In genomic region chr6:158559895-158560786, GRCh38 we compare ENCODE assay signal across 8 cellular contexts. TPM values are rescaled to one million over a fixed set of nuclear protein-coding genes. Genes with fewer than 3 reads are reported as not detected.
DNase-seq lines count a peak whose midpoint lies in the region; ATAC-seq and TF ChIP-seq lines count a peak whose summit lies in the region.

Gene TMEM181 (plus strand): TSS chr6:158560091. CDS start chr6:158560225, 134 bp downstream.

- H3K36me3 ChIP-seq in right lobe of liver = no peaks in the 10 kb centered on the region

- WGBS in right lobe of liver (ENCODE audit: insufficient coverage, low coverage, low lambda C conversion rate, missing lambda C conversion rate) = 0% methylated on average over 12 of the region's 118 CpGs

- H3K27me3 ChIP-seq in right lobe of liver = no peaks in the 10 kb centered on the region

- H3K4me3 ChIP-seq in right lobe of liver = peak within 1 kb of the TSS; percentile 82 to 99 (median 83)

- intact Hi-C loops in right lobe of liver (cut with DNase I) = no loop called here

- no peaks in the 10 kb centered on the region for H3K9me3 ChIP-seq in right lobe of liver

- peak; percentile 86 for TF ChIP-seq POLR2A in right lobe of liver (IDR thresholded peaks at IDR 0.05)

- DNase-seq in AML-193 (lab: John Stamatoyannopoulos, UW) (peak; percentile 76 to 84), NCI-H526 (lab: John Stamatoyannopoulos, UW) (peak; percentile 48 to 93), dermis blood vessel endothelial cell (peak; percentile 89), right lobe of liver (peak; percentile 87 to 88 (median 87))
- peak; percentile 79 to 83 for DNase-seq in activated CD4-positive, alpha-beta T cell treated with anti-CD3 and anti-CD28 coated beads, Interleukin-2, amount 50 U/mL, for 4 hours
- peak; percentile 86 to 87 for DNase-seq in stimulated activated CD4-positive, alpha-beta T cell treated with anti-CD3 and anti-CD28 coated beads, Interleukin-4, amount 100 ng/mL, for 4 hours

- TF ChIP-seq CTCF in right lobe of liver (IDR thresholded peaks at IDR 0.05) = no peak

- H3K27ac ChIP-seq in right lobe of liver = peak within 1 kb of the TSS; percentile 62 to 90 (median 86)

- peak; percentile 85 for ATAC-seq in GM19023 (IDR thresholded peaks at IDR 0.05; ENCODE audit: unreplicated experiment)
- ATAC-seq in HG03280 (IDR thresholded peaks at IDR 0.05; ENCODE audit: unreplicated experiment) = peak; percentile 87
- peak; percentile 88 to 96 (median 92) for ATAC-seq in right lobe of liver

- peaks cover 0 to 9% (median 3%) of the 10 kb centered on the region in 4 donors for H3K4me1 ChIP-seq in right lobe of liver

RNA-seq across cellular contexts. Expression of gene TMEM181, which starts in this region (rescaled TPM):
- total RNA-seq in dermis blood vessel endothelial cell = 43.9 and 57.9 TPM in 2 replicates
- total RNA-seq in right lobe of liver = 10 to 100 TPM; 11.3 to 14.0 (median 12.5) TPM

Comparison
In these comparisons a context has a peak if more than half of its experiments do, and no peak if none do; other contexts are left out.
1. Peak in every context shown above with its lines: DNase-seq, ATAC-seq, H3K4me3 ChIP-seq and H3K27ac ChIP-seq.